ENCODE assay signal across 9 cellular contexts in genomic region chr6:122726649-122727048, GRCh38. TPM values are rescaled to one million over a fixed set of nuclear protein-coding genes. Genes with fewer than 3 reads are reported as not detected.
DNase-seq lines count a peak whose midpoint lies in the region; ATAC-seq, FAIRE-seq and TF ChIP-seq lines count a peak whose summit lies in the region.
"Had no signal": no experiment of that assay in that cellular context is flagged by ENCODE, and none has a peak within 500 bp of the region (broad histone marks: within the 10 kb centered on the region; RNA-seq: fewer than 3 reads in every experiment).

No MANE protein-coding gene starts in this region.

- WGBS in A549 (ENCODE audit: missing lambda C conversion rate), result 20% methylated on average over 2 of the region's 2 CpGs
- 28% methylated on average over 2 of the region's 2 CpGs for WGBS in esophagus muscularis mucosa

- TF ChIP-seq EP300 in A549 (IDR thresholded peaks at IDR 0.05) (no peak), esophagus muscularis mucosa (IDR thresholded peaks at IDR 0.05) (no peak)

- H3K36me3 ChIP-seq in esophagus muscularis mucosa, result no peaks in the 10 kb centered on the region

- peak in 1 of 2 experiments; percentile 15 for DNase-seq in A549 (ENCODE audit: low read depth in 1 of 2, low spot score in 1 of 2)
- peak; percentile 40 for DNase-seq in NCI-H748 treated with DMSO at 0.1 percent for 48 hours (lab: John Stamatoyannopoulos, UW)
- no peak for DNase-seq in esophagus muscularis mucosa (ENCODE audit: extremely low spot score)
- DNase-seq in activated T-cell treated with anti-CD3 and anti-CD28 coated beads, Interleukin-2, amount 50 U/mL, for 72 hours, result no peak
- no peak for DNase-seq in islet precursor cell
- DNase-seq in stimulated activated naive CD8-positive, alpha-beta T cell treated with anti-CD3 and anti-CD28 coated beads, Interleukin-15, Interleukin-2, amounts not matched to agents 100 U/mL and 50 U/mL, for 24 hours, result no peak
- DNase-seq in activated T-cell treated with anti-CD3 and anti-CD28 coated beads, Interleukin-2, amount 50 U/mL, for 4 hours, result no peak

- TF ChIP-seq POLR2A in A549 (IDR thresholded peaks at IDR 0.05; ENCODE audit: low read length), result no peak
- TF ChIP-seq POLR2A in esophagus muscularis mucosa (IDR thresholded peaks at IDR 0.05; ENCODE audit: low read depth), result no peak

- H3K4me2 ChIP-seq in A549, result no peak overlapping the region

- POLR2A ChIA-PET in A549 (lab: Yijun Ruan, JAX), result no interaction called here

- H3K4me1 ChIP-seq in A549 (no peaks in the 10 kb centered on the region), esophagus muscularis mucosa (no peaks in the 10 kb centered on the region)

- H3K27ac Mint-ChIP-seq in activated T-cell treated with anti-CD3 and anti-CD28 coated beads, Interleukin-2, amount 50 U/mL, for 72 hours, result no peak overlapping the region
- H3K27ac Mint-ChIP-seq: activated T-helper 2 cell treated with anti-CD3 and anti-CD28 coated beads, Interferon-gamma antibody, Interleukin-2, Interleukin-4, amounts not matched to agents 10 μg/mL and 5 μg/mL and 100 μg/mL, durations not matched to agents 14 hours and 24 hours and 36 hours had no signal

- peak; percentile 25 to 32; a peak in 2 of 5 replicates for TF ChIP-seq RAD21 in A549 (conservative IDR thresholded peaks at IDR 0.05 in 1 of 2, IDR thresholded peaks at IDR 0.05 in 1 of 2)

- FAIRE-seq in A549 (lab: Jason Lieb, UNC), result no peak

- no peaks in the 10 kb centered on the region for H3K9me3 ChIP-seq in A549
- H3K9me3 ChIP-seq in esophagus muscularis mucosa, result no peaks in the 10 kb centered on the region

- H3K27me3 Mint-ChIP-seq in activated T-cell treated with anti-CD3 and anti-CD28 coated beads, Interleukin-2, amount 50 U/mL, for 72 hours (ENCODE audit: low read depth), result no peaks in the 10 kb centered on the region
- no peaks in the 10 kb centered on the region for H3K27me3 Mint-ChIP-seq in activated T-cell treated with anti-CD3 and anti-CD28 coated beads, Interleukin-2, amount 50 U/mL, for 4 hours (ENCODE audit: low read depth)

- ATAC-seq in A549 (peak; percentile 39 to 66; a peak in 2 of 6 replicates), GM18498 (IDR thresholded peaks at IDR 0.05; ENCODE audit: unreplicated experiment) (peak; percentile 47)
- ATAC-seq in activated T-cell treated with anti-CD3 and anti-CD28 coated beads, Interleukin-2, amount 50 U/mL, for 72 hours (replicated peaks in 1 of 2), result no peak
- no peak for ATAC-seq in stimulated activated naive CD8-positive, alpha-beta T cell treated with anti-CD3 and anti-CD28 coated beads, Interleukin-15, Interleukin-2, amounts not matched to agents 100 U/mL and 50 U/mL, for 24 hours
- ATAC-seq in activated T-cell treated with anti-CD3 and anti-CD28 coated beads, Interleukin-2, amount 50 U/mL, for 4 hours, result no peak

- H3K36me3 Mint-ChIP-seq in activated T-cell treated with anti-CD3 and anti-CD28 coated beads, Interleukin-2, amount 50 U/mL, for 72 hours (ENCODE audit: insufficient read depth in 2 of 2), result no peaks in the 10 kb centered on the region
- H3K36me3 Mint-ChIP-seq in activated T-cell treated with anti-CD3 and anti-CD28 coated beads, Interleukin-2, amount 50 U/mL, for 4 hours (ENCODE audit: insufficient read depth), result no peaks in the 10 kb centered on the region

- intact Hi-C loops in esophagus muscularis mucosa (cut with DNase I), result no loop called here

- TF ChIP-seq CTCF in A549 (IDR thresholded peaks at IDR 0.05) (peak; percentile 38; the same call in 2 of the 3 replicates), esophagus muscularis mucosa (IDR thresholded peaks at IDR 0.05) (peak in 2 of 3 experiments; percentile 15 to 22)

- no peaks in the 10 kb centered on the region for H3K9me3 Mint-ChIP-seq in activated T-cell treated with anti-CD3 and anti-CD28 coated beads, Interleukin-2, amount 50 U/mL, for 72 hours
- H3K9me3 Mint-ChIP-seq in activated T-cell treated with anti-CD3 and anti-CD28 coated beads, Interleukin-2, amount 50 U/mL, for 4 hours, result no peaks in the 10 kb centered on the region
- H3K9me3 Mint-ChIP-seq: activated T-helper 2 cell treated with anti-CD3 and anti-CD28 coated beads, Interferon-gamma antibody, Interleukin-2, Interleukin-4, amounts not matched to agents 10 μg/mL and 5 μg/mL and 100 μg/mL, durations not matched to agents 14 hours and 24 hours and 36 hours had no signal

- no peak overlapping the region for H3K4me3 ChIP-seq in A549
- H3K4me3 ChIP-seq in esophagus muscularis mucosa, result no peak overlapping the region

- CTCF ChIA-PET in A549 (lab: Yijun Ruan, JAX), result interaction anchor here (0.7 to 3.1 kb wide), 7 partner anchors 9 to 235 kb away, joined by 3 to 19 read pairs (median 4); no protein-coding TSS in a partner anchor

- H3K27ac ChIP-seq in A549, result no peak overlapping the region
- no peak overlapping the region for H3K27ac ChIP-seq in esophagus muscularis mucosa (replicated peaks in 1 of 4)

- peaks cover 0 to 5% (median 0%) of the 10 kb centered on the region in 4 donors for H3K27me3 ChIP-seq in esophagus muscularis mucosa

- no peak overlapping the region for H3K4me3 Mint-ChIP-seq in activated T-cell treated with anti-CD3 and anti-CD28 coated beads, Interleukin-2, amount 50 U/mL, for 72 hours
- no peak overlapping the region for H3K4me3 Mint-ChIP-seq in activated T-cell treated with anti-CD3 and anti-CD28 coated beads, Interleukin-2, amount 50 U/mL, for 4 hours

- H3K4me1 Mint-ChIP-seq in activated T-cell treated with anti-CD3 and anti-CD28 coated beads, Interleukin-2, amount 50 U/mL, for 72 hours (ENCODE audit: low read depth), result no peaks in the 10 kb centered on the region
- H3K4me1 Mint-ChIP-seq in activated T-cell treated with anti-CD3 and anti-CD28 coated beads, Interleukin-2, amount 50 U/mL, for 4 hours (ENCODE audit: low read depth), result no peaks in the 10 kb centered on the region

TF ChIP-seq in A549, 52 proteins besides CTCF, POLR2A, EP300 and RAD21:
- TF ChIP-seq SREBF2 (IDR thresholded peaks at IDR 0.05) (no peak), HES2 (IDR thresholded peaks at IDR 0.05) (no peak), EHF (CRISPR knock-in tag; IDR thresholded peaks at IDR 0.05) (no peak), FOSB (CRISPR knock-in tag; IDR thresholded peaks at IDR 0.05) (no peak), SMC3 (IDR thresholded peaks at IDR 0.05) (peak; percentile 44), FOSL2 (IDR thresholded peaks at IDR 0.05) (no peak), FOSL2 (CRISPR knock-in tag; IDR thresholded peaks at IDR 0.05) (no peak), GATA3 (IDR thresholded peaks at IDR 0.05; ENCODE audit: borderline replicate concordance) (no peak), HDAC2 (IDR thresholded peaks at IDR 0.05) (no peak), CBX8 (IDR thresholded peaks at IDR 0.05) (no peak)

RNA-seq across cellular contexts. Expression of gene FABP7, which starts 52.9 kb away (rescaled TPM):
- polyA plus RNA-seq in A549 (2011; rRNA removed) (not detected in 2 replicates), A549 (2017; fragmentation: RNase III; extraction: RNeasy Plus Mini Kit Qiagen cat#74134 plus additional on column Dnase treatment) (not detected in 3 replicates)
- polyA plus RNA-seq in A549 (2012; cell fraction: cytosol; rRNA removed), result not detected in 2 replicates
- not detected in 2 replicates for polyA plus RNA-seq in A549 (2012; cell fraction: nucleus; rRNA removed)
- not detected in 2 replicates for polyA minus RNA-seq in A549 (2011; rRNA and poly(A)+ RNA removed)
- total RNA-seq in esophagus muscularis mucosa, result not detected
- not detected for total RNA-seq in activated T-cell treated with anti-CD3 and anti-CD28 coated beads, Interleukin-2, amount 50 U/mL, for 72 hours
- total RNA-seq in activated T-cell treated with anti-CD3 and anti-CD28 coated beads, Interleukin-2, amount 50 U/mL, for 4 hours, result not detected
- total RNA-seq: activated T-helper 2 cell treated with anti-CD3 and anti-CD28 coated beads, Interferon-gamma antibody, Interleukin-2, Interleukin-4, amounts not matched to agents 10 μg/mL and 5 μg/mL and 100 μg/mL, durations not matched to agents 14 hours and 24 hours and 36 hours had no signal

Comparison
In these comparisons a context has a peak if more than half of its experiments do, and no peak if none do; other contexts are left out.
1. ATAC-seq: peak in A549 (2 of 2) and GM18498 (single experiment); none in activated T-cell treated with anti-CD3 and anti-CD28 coated beads, Interleukin-2, amount 50 U/mL, for 72 hours (0 of 2), stimulated activated naive CD8-positive, alpha-beta T cell treated with anti-CD3 and anti-CD28 coated beads, Interleukin-15, Interleukin-2, amounts not matched to agents 100 U/mL and 50 U/mL, for 24 hours (single experiment) and activated T-cell treated with anti-CD3 and anti-CD28 coated beads, Interleukin-2, amount 50 U/mL, for 4 hours (0 of 2).